29 cellular contexts compared by ENCODE assay signal in the genomic region with DNA sequence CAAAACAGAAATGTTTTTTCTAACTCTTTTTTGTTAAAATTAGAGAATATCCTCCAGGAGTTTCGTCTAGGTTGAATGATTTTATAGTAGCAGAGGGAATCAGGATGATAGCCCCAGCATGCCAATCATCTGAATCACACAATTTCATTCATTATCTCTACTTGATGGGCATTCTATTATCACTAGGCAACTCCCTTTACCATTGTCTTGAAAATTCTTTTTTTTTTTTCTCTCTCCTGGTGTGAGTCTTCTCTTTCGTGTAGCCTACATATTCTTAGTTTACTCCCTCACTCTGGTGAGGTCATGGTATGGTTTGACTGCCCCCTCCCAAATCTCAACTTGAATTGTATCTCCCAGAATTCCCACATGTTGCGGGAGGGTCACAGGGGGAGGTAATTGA.
"Had no signal": no experiment of that assay in that cellular context is flagged by ENCODE, and none has a peak within 500 bp of the region (broad histone marks: within the 10 kb centered on the region; RNA-seq: fewer than 3 reads in every experiment).

No MANE protein-coding gene starts in this region.

- H3K4me1 ChIP-seq: ascending aorta, Peyer's patch had no signal

- H3K4me3 Mint-ChIP-seq: activated CD4-positive, alpha-beta memory T cell treated with anti-CD3 and anti-CD28 coated beads for 36 hours; activated CD4-positive, alpha-beta T cell treated with anti-CD3 and anti-CD28 coated beads for 36 hours; activated naive CD4-positive, alpha-beta T cell treated with anti-CD3 and anti-CD28 coated beads, Interleukin-2, amount 50 U/mL, for 24 hours; activated naive CD8-positive, alpha-beta T cell treated with anti-CD3 and anti-CD28 coated beads, Interleukin-2, amount 10 ng/mL, durations not matched to agents 7 days and 5 days; central memory CD8-positive, alpha-beta T cell had no signal

- H3K9me3 ChIP-seq: ascending aorta had no signal

- H3K36me3 ChIP-seq: ascending aorta, cardiac muscle cell, Peyer's patch had no signal

- H3K27me3 Mint-ChIP-seq: activated CD4-positive, alpha-beta T cell treated with anti-CD3 and anti-CD28 coated beads for 36 hours; activated naive CD4-positive, alpha-beta T cell treated with anti-CD3 and anti-CD28 coated beads, Interleukin-2, amount 50 U/mL, for 24 hours; activated naive CD8-positive, alpha-beta T cell treated with anti-CD3 and anti-CD28 coated beads, Interleukin-2, amount 10 ng/mL, durations not matched to agents 7 days and 5 days had no signal

- H3K4me3 ChIP-seq: ascending aorta, cardiac muscle cell, Peyer's patch had no signal

- H3K27me3 ChIP-seq: ascending aorta, cardiac muscle cell, Peyer's patch had no signal

- H3K27ac Mint-ChIP-seq: activated CD4-positive, alpha-beta memory T cell treated with anti-CD3 and anti-CD28 coated beads for 36 hours; activated CD4-positive, alpha-beta T cell treated with anti-CD3 and anti-CD28 coated beads for 36 hours; activated naive CD4-positive, alpha-beta T cell treated with anti-CD3 and anti-CD28 coated beads, Interleukin-2, amount 50 U/mL, for 24 hours; activated naive CD8-positive, alpha-beta T cell treated with anti-CD3 and anti-CD28 coated beads, Interleukin-2, amount 10 ng/mL, durations not matched to agents 7 days and 5 days; activated T-helper 2 cell treated with anti-CD3 and anti-CD28 coated beads, Interferon-gamma antibody, Interleukin-2, Interleukin-4, amounts not matched to agents 10 μg/mL and 5 μg/mL and 100 μg/mL, durations not matched to agents 14 hours and 24 hours and 36 hours had no signal

- H3K36me3 Mint-ChIP-seq: activated CD4-positive, alpha-beta memory T cell treated with anti-CD3 and anti-CD28 coated beads for 36 hours had no signal

- ATAC-seq: activated CD4-positive, alpha-beta T cell treated with anti-CD3 and anti-CD28 coated beads for 36 hours; PC-3; Right ventricle myocardium inferior had no signal

- DNase-seq: activated CD4-positive, alpha-beta memory T cell treated with anti-CD3 and anti-CD28 coated beads for 36 hours; activated CD4-positive, alpha-beta T cell treated with anti-CD3 and anti-CD28 coated beads for 36 hours; activated CD4-positive, alpha-beta T cell treated with anti-CD3 and anti-CD28 coated beads, Interleukin-2, amount 50 U/mL, for 1 hour; activated gamma-delta T cell; activated naive CD4-positive, alpha-beta T cell treated with Interleukin-2 at 50 U/mL for 16 hours; activated naive CD8-positive, alpha-beta T cell treated with anti-CD3 and anti-CD28 coated beads, Interleukin-2, amount 10 ng/mL, durations not matched to agents 7 days and 5 days; activated T-cell treated with anti-CD3 and anti-CD28 coated beads, Interleukin-2, amount 50 U/mL, for 1 hour; amygdala; Karpas-422; NCI-H1105; NCI-H1417 treated with DMSO at 0.1 percent for 48 hours; NCI-H187 treated with DMSO at 0.1 percent for 48 hours; NCI-H2081; NCI-H2171 treated with DMSO at 0.1 percent for 48 hours; NCI-H510A; NCI-H526; NCI-H748 treated with DMSO at 0.1 percent for 48 hours; NK-92 treated with Interleukin-12 subunit alpha and Interleukin-12 subunit beta, amount 100 ng/mL, for 24 hours; PC-3; Peyer's patch; SIG-M5; T1000 had no signal

- H3K27ac ChIP-seq: ascending aorta, cardiac muscle cell, Peyer's patch, RWPE1 had no signal

- H3K9me3 Mint-ChIP-seq: activated CD4-positive, alpha-beta memory T cell treated with anti-CD3 and anti-CD28 coated beads for 36 hours; central memory CD8-positive, alpha-beta T cell had no signal
